ENCODE assay signal across 1 cellular context in the genomic region with DNA sequence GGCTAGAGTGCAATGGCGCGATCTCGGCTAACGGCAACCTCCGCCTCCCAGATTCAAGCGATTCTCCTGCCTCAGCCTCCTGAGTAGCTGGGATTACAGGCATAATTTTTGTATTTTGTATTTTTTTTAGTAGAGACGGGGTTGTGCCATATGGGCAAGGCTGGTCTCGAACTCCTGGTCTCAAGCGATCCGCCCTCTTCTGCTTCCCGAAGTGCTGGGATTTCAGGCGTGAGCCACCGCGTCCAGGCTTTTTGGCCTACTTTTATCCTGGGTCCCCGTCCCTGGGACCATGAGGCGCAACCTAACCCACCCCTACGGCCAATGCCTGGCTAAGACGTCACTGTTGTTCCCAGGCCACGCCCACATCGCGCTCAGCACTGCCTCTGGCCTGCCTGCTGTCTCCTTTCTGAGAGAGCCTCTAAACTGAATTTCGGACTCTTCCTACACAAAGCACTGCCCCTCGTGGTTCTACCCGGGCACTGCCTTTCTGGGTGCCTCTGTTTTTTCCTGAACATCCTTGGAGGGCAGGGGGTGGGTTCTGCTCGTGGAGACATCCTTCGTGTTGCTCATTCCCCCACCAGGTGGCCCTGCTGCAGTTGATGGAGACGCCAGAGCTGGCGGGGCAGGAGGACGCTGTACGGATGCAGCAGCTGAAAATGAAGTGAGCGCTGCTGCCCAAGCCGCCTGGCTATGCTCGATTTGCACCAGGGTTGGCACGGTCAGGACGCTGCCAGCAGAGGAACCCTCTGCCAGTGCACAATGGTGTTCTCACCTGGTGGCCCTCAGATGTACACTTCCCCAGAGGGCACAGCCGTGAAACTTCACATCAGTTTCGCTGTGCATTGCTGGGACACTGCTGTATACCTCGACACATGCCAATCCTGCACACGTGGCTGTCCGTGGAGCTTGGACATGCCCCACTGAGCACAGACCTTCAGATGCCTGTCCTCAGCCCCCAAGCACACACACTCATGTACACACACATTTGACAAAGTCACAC.
TF ChIP-seq lines count a peak whose summit lies in the region.

No MANE protein-coding gene starts in this region.

TF ChIP-seq in K562, 482 proteins besides CTCF, POLR2A, EP300 and RAD21 (continued from another document):
- TF ChIP-seq, protein P1, sequence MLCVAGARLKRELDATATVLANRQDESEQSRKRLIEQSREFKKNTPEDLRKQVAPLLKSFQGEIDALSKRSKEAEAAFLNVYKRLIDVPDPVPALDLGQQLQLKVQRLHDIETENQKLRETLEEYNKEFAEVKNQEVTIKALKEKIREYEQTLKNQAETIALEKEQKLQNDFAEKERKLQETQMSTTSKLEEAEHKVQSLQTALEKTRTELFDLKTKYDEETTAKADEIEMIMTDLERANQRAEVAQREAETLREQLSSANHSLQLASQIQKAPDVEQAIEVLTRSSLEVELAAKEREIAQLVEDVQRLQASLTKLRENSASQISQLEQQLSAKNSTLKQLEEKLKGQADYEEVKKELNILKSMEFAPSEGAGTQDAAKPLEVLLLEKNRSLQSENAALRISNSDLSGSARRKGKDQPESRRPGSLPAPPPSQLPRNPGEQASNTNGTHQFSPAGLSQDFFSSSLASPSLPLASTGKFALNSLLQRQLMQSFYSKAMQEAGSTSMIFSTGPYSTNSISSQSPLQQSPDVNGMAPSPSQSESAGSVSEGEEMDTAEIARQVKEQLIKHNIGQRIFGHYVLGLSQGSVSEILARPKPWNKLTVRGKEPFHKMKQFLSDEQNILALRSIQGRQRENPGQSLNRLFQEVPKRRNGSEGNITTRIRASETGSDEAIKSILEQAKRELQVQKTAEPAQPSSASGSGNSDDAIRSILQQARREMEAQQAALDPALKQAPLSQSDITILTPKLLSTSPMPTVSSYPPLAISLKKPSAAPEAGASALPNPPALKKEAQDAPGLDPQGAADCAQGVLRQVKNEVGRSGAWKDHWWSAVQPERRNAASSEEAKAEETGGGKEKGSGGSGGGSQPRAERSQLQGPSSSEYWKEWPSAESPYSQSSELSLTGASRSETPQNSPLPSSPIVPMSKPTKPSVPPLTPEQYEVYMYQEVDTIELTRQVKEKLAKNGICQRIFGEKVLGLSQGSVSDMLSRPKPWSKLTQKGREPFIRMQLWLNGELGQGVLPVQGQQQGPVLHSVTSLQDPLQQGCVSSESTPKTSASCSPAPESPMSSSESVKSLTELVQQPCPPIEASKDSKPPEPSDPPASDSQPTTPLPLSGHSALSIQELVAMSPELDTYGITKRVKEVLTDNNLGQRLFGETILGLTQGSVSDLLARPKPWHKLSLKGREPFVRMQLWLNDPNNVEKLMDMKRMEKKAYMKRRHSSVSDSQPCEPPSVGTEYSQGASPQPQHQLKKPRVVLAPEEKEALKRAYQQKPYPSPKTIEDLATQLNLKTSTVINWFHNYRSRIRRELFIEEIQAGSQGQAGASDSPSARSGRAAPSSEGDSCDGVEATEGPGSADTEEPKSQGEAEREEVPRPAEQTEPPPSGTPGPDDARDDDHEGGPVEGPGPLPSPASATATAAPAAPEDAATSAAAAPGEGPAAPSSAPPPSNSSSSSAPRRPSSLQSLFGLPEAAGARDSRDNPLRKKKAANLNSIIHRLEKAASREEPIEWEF (CRISPR knock-in tag; IDR thresholded peaks at IDR 0.05) = no peak
- peak; percentile 57; the same call in 1 of the 2 replicates for TF ChIP-seq MTA3 (IDR thresholded peaks at IDR 0.05; ENCODE audit: borderline replicate concordance)
- TF ChIP-seq, protein P2, sequence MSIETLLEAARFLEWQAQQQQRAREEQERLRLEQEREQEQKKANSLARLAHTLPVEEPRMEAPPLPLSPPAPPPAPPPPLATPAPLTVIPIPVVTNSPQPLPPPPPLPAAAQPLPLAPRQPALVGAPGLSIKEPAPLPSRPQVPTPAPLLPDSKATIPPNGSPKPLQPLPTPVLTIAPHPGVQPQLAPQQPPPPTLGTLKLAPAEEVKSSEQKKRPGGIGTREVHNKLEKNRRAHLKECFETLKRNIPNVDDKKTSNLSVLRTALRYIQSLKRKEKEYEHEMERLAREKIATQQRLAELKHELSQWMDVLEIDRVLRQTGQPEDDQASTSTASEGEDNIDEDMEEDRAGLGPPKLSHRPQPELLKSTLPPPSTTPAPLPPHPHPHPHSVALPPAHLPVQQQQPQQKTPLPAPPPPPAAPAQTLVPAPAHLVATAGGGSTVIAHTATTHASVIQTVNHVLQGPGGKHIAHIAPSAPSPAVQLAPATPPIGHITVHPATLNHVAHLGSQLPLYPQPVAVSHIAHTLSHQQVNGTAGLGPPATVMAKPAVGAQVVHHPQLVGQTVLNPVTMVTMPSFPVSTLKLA (conservative IDR thresholded peaks at IDR 0.05) = peak; percentile 73 to 74
- peak; percentile 92 for TF ChIP-seq CTBP1 (IDR thresholded peaks at IDR 0.05; ENCODE audit: borderline replicate concordance)
- no peak for TF ChIP-seq NCOA2 (IDR thresholded peaks at IDR 0.05; ENCODE audit: partially characterized antibody in 2 of 2)
- TF ChIP-seq, protein P3, sequence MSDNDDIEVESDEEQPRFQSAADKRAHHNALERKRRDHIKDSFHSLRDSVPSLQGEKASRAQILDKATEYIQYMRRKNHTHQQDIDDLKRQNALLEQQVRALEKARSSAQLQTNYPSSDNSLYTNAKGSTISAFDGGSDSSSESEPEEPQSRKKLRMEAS (CRISPR knock-in tag; IDR thresholded peaks at IDR 0.05) = peak; percentile 62
- no peak for TF ChIP-seq ZFP30 (CRISPR knock-in tag; IDR thresholded peaks at IDR 0.05; ENCODE audit: borderline replicate concordance)
- TF ChIP-seq PHF8 (IDR thresholded peaks at IDR 0.05; ENCODE audit: borderline replicate concordance, low read length) = peak; percentile 33; the same call in 1 of the 2 replicates
- peak; percentile 46; the same call in 1 of the 2 replicates for TF ChIP-seq ZEB2 (IDR thresholded peaks at IDR 0.05)
- TF ChIP-seq MECOM (CRISPR knock-in tag; IDR thresholded peaks at IDR 0.05) = no peak
- TF ChIP-seq HDGF (IDR thresholded peaks at IDR 0.05) = no peak
- 0 out of 2 replicates have a peak, but pooled peaks have one; percentile 23 for TF ChIP-seq HLTF (IDR thresholded peaks at IDR 0.05)
- no peak for TF ChIP-seq BRCA1 (IDR thresholded peaks at IDR 0.05)
- TF ChIP-seq BRCA1 (CRISPR knock-in tag; IDR thresholded peaks at IDR 0.05) = no peak
- TF ChIP-seq MBD2 (IDR thresholded peaks at IDR 0.05; ENCODE audit: borderline replicate concordance, low read depth) = peak; percentile 49; the same call in 1 of the 2 replicates
- TF ChIP-seq SNRNP70 (optimal IDR thresholded peaks at IDR 0.05; ENCODE audit: low read depth, low read length) = no peak
- peak; percentile 28 to 47; a peak in 3 of 4 replicates for TF ChIP-seq NRF1 (conservative IDR thresholded peaks at IDR 0.05 in 1 of 2, IDR thresholded peaks at IDR 0.05 in 1 of 2)
- TF ChIP-seq, protein P4, sequence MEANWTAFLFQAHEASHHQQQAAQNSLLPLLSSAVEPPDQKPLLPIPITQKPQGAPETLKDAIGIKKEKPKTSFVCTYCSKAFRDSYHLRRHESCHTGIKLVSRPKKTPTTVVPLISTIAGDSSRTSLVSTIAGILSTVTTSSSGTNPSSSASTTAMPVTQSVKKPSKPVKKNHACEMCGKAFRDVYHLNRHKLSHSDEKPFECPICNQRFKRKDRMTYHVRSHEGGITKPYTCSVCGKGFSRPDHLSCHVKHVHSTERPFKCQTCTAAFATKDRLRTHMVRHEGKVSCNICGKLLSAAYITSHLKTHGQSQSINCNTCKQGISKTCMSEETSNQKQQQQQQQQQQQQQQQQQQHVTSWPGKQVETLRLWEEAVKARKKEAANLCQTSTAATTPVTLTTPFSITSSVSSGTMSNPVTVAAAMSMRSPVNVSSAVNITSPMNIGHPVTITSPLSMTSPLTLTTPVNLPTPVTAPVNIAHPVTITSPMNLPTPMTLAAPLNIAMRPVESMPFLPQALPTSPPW (CRISPR knock-in tag; IDR thresholded peaks at IDR 0.05) = 0 out of 2 replicates have a peak, but pooled peaks have one; percentile 18
- TF ChIP-seq, protein P5, sequence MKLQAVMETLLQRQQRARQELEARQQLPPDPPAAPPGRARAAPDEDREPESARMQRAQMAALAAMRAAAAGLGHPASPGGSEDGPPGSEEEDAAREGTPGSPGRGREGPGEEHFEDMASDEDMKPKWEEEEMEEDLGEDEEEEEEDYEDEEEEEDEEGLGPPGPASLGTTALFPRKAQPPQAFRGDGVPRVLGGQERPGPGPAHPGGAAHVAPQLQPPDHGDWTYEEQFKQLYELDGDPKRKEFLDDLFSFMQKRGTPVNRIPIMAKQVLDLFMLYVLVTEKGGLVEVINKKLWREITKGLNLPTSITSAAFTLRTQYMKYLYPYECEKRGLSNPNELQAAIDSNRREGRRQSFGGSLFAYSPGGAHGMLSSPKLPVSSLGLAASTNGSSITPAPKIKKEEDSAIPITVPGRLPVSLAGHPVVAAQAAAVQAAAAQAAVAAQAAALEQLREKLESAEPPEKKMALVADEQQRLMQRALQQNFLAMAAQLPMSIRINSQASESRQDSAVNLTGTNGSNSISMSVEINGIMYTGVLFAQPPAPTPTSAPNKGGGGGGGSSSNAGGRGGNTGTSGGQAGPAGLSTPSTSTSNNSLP (IDR thresholded peaks at IDR 0.05; ENCODE audit: borderline replicate concordance, low read depth, low read length) = no peak
- TF ChIP-seq ZFX (CRISPR knock-in tag; IDR thresholded peaks at IDR 0.05) = peak; percentile 64; the same call in 1 of the 2 replicates
- peak; percentile 11 for TF ChIP-seq POU5F1 (IDR thresholded peaks at IDR 0.05; ENCODE audit: borderline replicate concordance, low read depth, low read length, partially characterized antibody)
- no peak for TF ChIP-seq HNRNPLL (IDR thresholded peaks at IDR 0.05; ENCODE audit: low read depth, low read length, poor library complexity, severe bottlenecking)
- TF ChIP-seq POLR2G (IDR thresholded peaks at IDR 0.05; ENCODE audit: low read depth, low read length) = peak; percentile 67
- no peak for TF ChIP-seq PTTG1 (tag; IDR thresholded peaks at IDR 0.05; ENCODE audit: low read depth)
- TF ChIP-seq, protein P6, sequence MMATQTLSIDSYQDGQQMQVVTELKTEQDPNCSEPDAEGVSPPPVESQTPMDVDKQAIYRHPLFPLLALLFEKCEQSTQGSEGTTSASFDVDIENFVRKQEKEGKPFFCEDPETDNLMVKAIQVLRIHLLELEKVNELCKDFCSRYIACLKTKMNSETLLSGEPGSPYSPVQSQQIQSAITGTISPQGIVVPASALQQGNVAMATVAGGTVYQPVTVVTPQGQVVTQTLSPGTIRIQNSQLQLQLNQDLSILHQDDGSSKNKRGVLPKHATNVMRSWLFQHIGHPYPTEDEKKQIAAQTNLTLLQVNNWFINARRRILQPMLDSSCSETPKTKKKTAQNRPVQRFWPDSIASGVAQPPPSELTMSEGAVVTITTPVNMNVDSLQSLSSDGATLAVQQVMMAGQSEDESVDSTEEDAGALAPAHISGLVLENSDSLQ (IDR thresholded peaks at IDR 0.05) = 0 out of 2 replicates have a peak, but pooled peaks have one; percentile 8
- TF ChIP-seq CC2D1A (IDR thresholded peaks at IDR 0.05) = no peak
- 0 out of 2 replicates have a peak, but pooled peaks have one; percentile 28 for TF ChIP-seq SUPT5H (IDR thresholded peaks at IDR 0.05)
- TF ChIP-seq, protein P7, sequence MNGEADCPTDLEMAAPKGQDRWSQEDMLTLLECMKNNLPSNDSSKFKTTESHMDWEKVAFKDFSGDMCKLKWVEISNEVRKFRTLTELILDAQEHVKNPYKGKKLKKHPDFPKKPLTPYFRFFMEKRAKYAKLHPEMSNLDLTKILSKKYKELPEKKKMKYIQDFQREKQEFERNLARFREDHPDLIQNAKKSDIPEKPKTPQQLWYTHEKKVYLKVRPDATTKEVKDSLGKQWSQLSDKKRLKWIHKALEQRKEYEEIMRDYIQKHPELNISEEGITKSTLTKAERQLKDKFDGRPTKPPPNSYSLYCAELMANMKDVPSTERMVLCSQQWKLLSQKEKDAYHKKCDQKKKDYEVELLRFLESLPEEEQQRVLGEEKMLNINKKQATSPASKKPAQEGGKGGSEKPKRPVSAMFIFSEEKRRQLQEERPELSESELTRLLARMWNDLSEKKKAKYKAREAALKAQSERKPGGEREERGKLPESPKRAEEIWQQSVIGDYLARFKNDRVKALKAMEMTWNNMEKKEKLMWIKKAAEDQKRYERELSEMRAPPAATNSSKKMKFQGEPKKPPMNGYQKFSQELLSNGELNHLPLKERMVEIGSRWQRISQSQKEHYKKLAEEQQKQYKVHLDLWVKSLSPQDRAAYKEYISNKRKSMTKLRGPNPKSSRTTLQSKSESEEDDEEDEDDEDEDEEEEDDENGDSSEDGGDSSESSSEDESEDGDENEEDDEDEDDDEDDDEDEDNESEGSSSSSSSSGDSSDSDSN (IDR thresholded peaks at IDR 0.05; ENCODE audit: borderline replicate concordance in 1 of 2, low read depth in 2 of 2, low read length in 2 of 2) = 0 out of 4 replicates have a peak, but pooled peaks of 1 of the 2 experiments have one; percentile 22
- no peak for TF ChIP-seq ZNF146 (CRISPR knock-in tag; IDR thresholded peaks at IDR 0.05; ENCODE audit: unreplicated experiment)
- TF ChIP-seq ZNF224 (CRISPR knock-in tag; IDR thresholded peaks at IDR 0.05) = 0 out of 2 replicates have a peak, but pooled peaks have one; percentile 12
- TF ChIP-seq, protein P8, sequence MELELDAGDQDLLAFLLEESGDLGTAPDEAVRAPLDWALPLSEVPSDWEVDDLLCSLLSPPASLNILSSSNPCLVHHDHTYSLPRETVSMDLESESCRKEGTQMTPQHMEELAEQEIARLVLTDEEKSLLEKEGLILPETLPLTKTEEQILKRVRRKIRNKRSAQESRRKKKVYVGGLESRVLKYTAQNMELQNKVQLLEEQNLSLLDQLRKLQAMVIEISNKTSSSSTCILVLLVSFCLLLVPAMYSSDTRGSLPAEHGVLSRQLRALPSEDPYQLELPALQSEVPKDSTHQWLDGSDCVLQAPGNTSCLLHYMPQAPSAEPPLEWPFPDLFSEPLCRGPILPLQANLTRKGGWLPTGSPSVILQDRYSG (tag; conservative IDR thresholded peaks at IDR 0.05; ENCODE audit: low read depth) = no peak
- peak; percentile 78 for TF ChIP-seq SP1 (CRISPR knock-in tag; IDR thresholded peaks at IDR 0.05)
- peak; percentile 26 to 61; a peak in 3 of 4 replicates for TF ChIP-seq MAZ (CRISPR knock-in tag; conservative IDR thresholded peaks at IDR 0.05 in 1 of 2, IDR thresholded peaks at IDR 0.05 in 1 of 2)
- 0 out of 2 replicates have a peak, but pooled peaks have one; percentile 25 for TF ChIP-seq NBN (IDR thresholded peaks at IDR 0.05; ENCODE audit: low read depth)
- TF ChIP-seq, protein P9, sequence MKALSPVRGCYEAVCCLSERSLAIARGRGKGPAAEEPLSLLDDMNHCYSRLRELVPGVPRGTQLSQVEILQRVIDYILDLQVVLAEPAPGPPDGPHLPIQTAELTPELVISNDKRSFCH (CRISPR knock-in tag; IDR thresholded peaks at IDR 0.05) = no peak
- TF ChIP-seq, protein P9 (tag; IDR thresholded peaks at IDR 0.05) = no peak
- TF ChIP-seq NR2F6 (CRISPR knock-in tag; IDR thresholded peaks at IDR 0.05) = no peak
- TF ChIP-seq SAP30 (IDR thresholded peaks at IDR 0.05; ENCODE audit: borderline replicate concordance, insufficient read depth, low read depth, low read length, poor library complexity, severe bottlenecking) = no peak
- no peak for TF ChIP-seq ZNF583 (CRISPR knock-in tag; IDR thresholded peaks at IDR 0.05)
- peak; percentile 69 for TF ChIP-seq CREB1 (IDR thresholded peaks at IDR 0.05)
- peak; percentile 71; the same call in 1 of the 2 replicates for TF ChIP-seq CREB1 (CRISPR knock-in tag; IDR thresholded peaks at IDR 0.05)
